ENCODE assay signal across 8 cellular contexts in genomic region chr19:42242512-42243409, GRCh38. TPM values are rescaled to one million over a fixed set of nuclear protein-coding genes. Genes with fewer than 3 reads are reported as not detected.
A peak's percentile ranks its signal among the peaks of the same experiment; 100 is the strongest.
DNase-seq lines count a peak whose midpoint lies in the region; ATAC-seq and TF ChIP-seq lines count a peak whose summit lies in the region.

Gene GSK3A, minus strand, starts transcription at chr19:42242602. Its CDS starts 137 bp downstream, at chr19:42242465.

- in situ Hi-C loops in GM13977 (cut with MboI; ENCODE audit: low pct_unique_long_range_greater_than_20kb, low sequenced_read_pairs, unreplicated experiment), result no loop called here

- DNase-seq in GM13977 (ENCODE audit: low spot score) (peak; percentile 93), NCI-H1694 (lab: John Stamatoyannopoulos, UW) (peak; percentile 99), amniotic stem cell (lab: John Stamatoyannopoulos, UW) (peak; percentile 97), heart right ventricle (peak; percentile 97 to 99), posterior cingulate gyrus (peak; percentile 98 to 100 (median 99)), upper lobe of left lung (peak; percentile 99)

- peak within 1 kb of the TSS; percentile 91 for H3K4me3 Mint-ChIP-seq in T-helper 1 cell treated with Interleukin-12 subunit alpha and Interleukin-12 subunit beta and Interleukin-4 antibody, amounts not matched to agents 30 μg/mL and 1 μg/mL, for 36 hours

- no peaks in the 10 kb centered on the region for H3K9me3 Mint-ChIP-seq in T-helper 1 cell treated with Interleukin-12 subunit alpha and Interleukin-12 subunit beta and Interleukin-4 antibody, amounts not matched to agents 30 μg/mL and 1 μg/mL, for 36 hours

- H3K4me3 ChIP-seq in heart right ventricle (peak within 1 kb of the TSS; percentile 76 to 95 (median 86)), upper lobe of left lung (peak within 1 kb of the TSS; percentile 46 to 98 (median 92))

- peaks cover 0 to 38% (median 0%) of the 10 kb centered on the region in 9 donors for H3K36me3 ChIP-seq in heart right ventricle
- H3K36me3 ChIP-seq in upper lobe of left lung, result peaks cover 0 to 21% (median 2%) of the 10 kb centered on the region in 4 donors

- H3K36me3 Mint-ChIP-seq in T-helper 1 cell treated with Interleukin-12 subunit alpha and Interleukin-12 subunit beta and Interleukin-4 antibody, amounts not matched to agents 30 μg/mL and 1 μg/mL, for 36 hours (ENCODE audit: low read depth), result peaks cover 10% of the 10 kb centered on the region

- H3K27ac Mint-ChIP-seq in T-helper 1 cell treated with Interleukin-12 subunit alpha and Interleukin-12 subunit beta and Interleukin-4 antibody, amounts not matched to agents 30 μg/mL and 1 μg/mL, for 36 hours, result peak within 1 kb of the TSS; percentile 93

- TF ChIP-seq CTCF in GM13977 (IDR thresholded peaks at IDR 0.05; ENCODE audit: extremely low read depth, insufficient read depth, missing control alignments) (no peak), heart right ventricle (IDR thresholded peaks at IDR 0.05) (peak in 3 of 9 donors; percentile 11 to 40 (median 18)), upper lobe of left lung (IDR thresholded peaks at IDR 0.05) (peak in 3 of 6 experiments; percentile 13 to 16 (median 13))

- no peaks in the 10 kb centered on the region for H3K9me3 ChIP-seq in heart right ventricle
- H3K9me3 ChIP-seq in upper lobe of left lung, result no peaks in the 10 kb centered on the region

- peak in 1 of 4 donors; percentile 56 for TF ChIP-seq EP300 in upper lobe of left lung (IDR thresholded peaks at IDR 0.05)

- intact Hi-C loops in heart right ventricle (cut with DNase I), result loop anchor here in 2 of 10 donors (1.0 to 10.0 kb wide), 3 partner anchors 22 to 192 kb away; partner anchors contain the start of genes MEGF8 (in 1 of the 2) and ZNF526 (in 1 of the 2)
- intact Hi-C loops in posterior cingulate gyrus (cut with DNase I), result loop anchor here (10.0 kb wide), 1 partner anchor 82 kb away; the partner anchor contains the start of gene MEGF8

- H3K4me1 ChIP-seq in heart right ventricle, result peaks cover 17 to 71% (median 57%) of the 10 kb centered on the region in 9 donors
- H3K4me1 ChIP-seq in upper lobe of left lung, result peaks cover 29 to 62% (median 42%) of the 10 kb centered on the region in 4 donors

- ATAC-seq in HG02884 (IDR thresholded peaks at IDR 0.05; ENCODE audit: unreplicated experiment), result peak; percentile 58
- ATAC-seq in heart right ventricle, result peak; percentile 84 to 93 (median 90)
- ATAC-seq in upper lobe of left lung (ENCODE audit: low FRiP score in 2 of 2), result peak; percentile 93 to 96

- WGBS in heart right ventricle, 2 donors, result 0% methylated on average over 70 to 76 of the region's 76 CpGs
- WGBS in upper lobe of left lung, 2 donors, result 1% methylated on average over 38 to 64 of the region's 76 CpGs

- peaks cover 47% of the 10 kb centered on the region for H3K4me1 Mint-ChIP-seq in T-helper 1 cell treated with Interleukin-12 subunit alpha and Interleukin-12 subunit beta and Interleukin-4 antibody, amounts not matched to agents 30 μg/mL and 1 μg/mL, for 36 hours (ENCODE audit: low read depth)

- H3K27ac ChIP-seq in heart right ventricle (peak within 1 kb of the TSS; percentile 81 to 100 (median 90)), upper lobe of left lung (peak within 1 kb of the TSS; percentile 85 to 96 (median 91))

- TF ChIP-seq POLR2A in upper lobe of left lung (IDR thresholded peaks at IDR 0.05), result peak in 3 of 4 donors; percentile 48 to 92 (median 86)

- no peaks in the 10 kb centered on the region for H3K27me3 ChIP-seq in heart right ventricle
- H3K27me3 ChIP-seq in upper lobe of left lung, result no peaks in the 10 kb centered on the region

- no peaks in the 10 kb centered on the region for H3K27me3 Mint-ChIP-seq in T-helper 1 cell treated with Interleukin-12 subunit alpha and Interleukin-12 subunit beta and Interleukin-4 antibody, amounts not matched to agents 30 μg/mL and 1 μg/mL, for 36 hours (ENCODE audit: low read depth)

RNA-seq across cellular contexts. Expression of gene GSK3A, which starts in this region (rescaled TPM):
- total RNA-seq in heart right ventricle (10 to 100 TPM; 31.9 to 46.1 (median 36.4) TPM), upper lobe of left lung (10 to 100 TPM; 33.2 to 46.9 (median 39.1) TPM)
- 10 to 100 TPM; 31.2 to 51.0 TPM for polyA plus RNA-seq in heart right ventricle

Comparison
In these comparisons a context has a peak if more than half of its experiments do, and no peak if none do; other contexts are left out.
1. Peak in every context shown above with its lines: DNase-seq, ATAC-seq, H3K4me3 ChIP-seq and H3K27ac ChIP-seq.